Comparison of ENCODE assay signal across 8 cellular contexts in the genomic region with DNA sequence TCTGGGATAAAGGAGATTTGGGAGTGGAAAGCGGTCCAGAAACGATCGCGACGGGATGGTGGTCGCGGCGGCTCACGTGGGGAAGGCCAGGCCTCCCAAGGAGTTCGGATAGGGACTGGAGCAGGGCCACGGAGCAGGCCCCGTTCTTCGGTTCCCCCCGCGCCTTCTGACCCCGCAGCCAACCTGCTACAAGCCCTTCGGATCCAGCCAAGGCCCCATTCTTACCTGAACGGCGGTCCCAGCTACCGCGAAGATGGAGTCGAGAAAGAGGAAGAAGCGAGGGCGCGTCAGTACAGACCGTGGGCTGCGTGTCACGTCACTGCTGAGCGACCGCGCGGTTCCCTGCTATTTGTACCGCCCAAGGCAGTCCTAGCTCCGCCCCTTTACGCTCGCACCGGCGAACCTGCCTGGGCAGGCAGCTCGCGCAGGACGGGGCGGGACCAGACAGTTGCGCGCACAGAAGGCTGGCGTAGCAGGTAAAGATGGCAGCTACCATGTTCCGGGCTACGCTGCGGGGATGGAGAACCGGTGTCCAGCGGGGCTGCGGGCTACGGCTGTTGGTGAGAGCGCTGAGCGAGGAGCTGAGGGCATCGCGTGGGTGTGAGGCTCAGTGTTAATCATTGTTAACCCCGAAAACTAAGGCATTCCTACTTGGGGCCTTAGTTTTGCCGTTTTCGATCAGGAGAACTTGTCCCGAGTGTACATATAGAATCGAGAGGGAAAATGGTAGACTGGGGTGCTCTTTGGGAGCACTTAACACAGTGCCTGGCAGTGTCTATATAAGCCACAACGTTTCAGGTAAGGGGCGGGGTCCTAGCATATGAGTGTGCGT. TPM values are rescaled to one million over a fixed set of nuclear protein-coding genes. Genes with fewer than 3 reads are reported as not detected.
DNase-seq lines count a peak whose midpoint lies in the region; ATAC-seq lines count a peak whose summit lies in the region.

A gene (minus strand): TSS at position 270 of the 832 bp plus-strand sequence. CDS start 321 bp downstream, outside the sequence.
A gene (plus strand): TSS at position 457 of the 832 bp plus-strand sequence. CDS start 26 bp downstream, at position 483.

- H3K36me3 ChIP-seq in NT2/D1 (ENCODE audit: insufficient read depth, insufficient read length, low read length) = peaks cover 74% of the 10 kb centered on the region
- no peaks in the 10 kb centered on the region for H3K36me3 ChIP-seq in endocrine pancreas (ENCODE audit: control insufficient read depth, insufficient read depth, low read length)

- H3K9ac ChIP-seq in NT2/D1 (ENCODE audit: insufficient read length, low read depth) = peak within 1 kb of the TSS; percentile 98
- H3K9ac ChIP-seq in endocrine pancreas (ENCODE audit: control insufficient read depth, insufficient read depth, low read length) = peak within 1 kb of the TSS; percentile 100

- DNase-seq in COLO829 (ENCODE audit: low spot score) = peak; percentile 95
- peak in 75 of 76 experiments; percentile 52 to 99 (median 96) for DNase-seq in HUDEP-2 (lab: John Stamatoyannopoulos, UW; ENCODE audit: unreplicated experiment in 76 of 76)
- DNase-seq in NT2/D1 (ENCODE audit: low read depth, low spot score) = peak; percentile 100
- DNase-seq in activated CD8-positive, alpha-beta memory T cell treated with anti-CD3 and anti-CD28 coated beads, Interleukin-2, amount 10 ng/mL, durations not matched to agents 7 days and 5 days = peak; percentile 100
- peak; percentile 98 for DNase-seq in mesenteric fat pad (ENCODE audit: low spot score)
- DNase-seq in stimulated activated CD8-positive, alpha-beta memory T cell treated with anti-CD3 and anti-CD28 coated beads, Interleukin-15, amount 100 ng/mL, for 24 hours (ENCODE audit: low read depth) = peak; percentile 93

- H3K27me3 ChIP-seq in NT2/D1 (ENCODE audit: insufficient read depth, insufficient read length) = no peaks in the 10 kb centered on the region
- no peaks in the 10 kb centered on the region for H3K27me3 ChIP-seq in endocrine pancreas (ENCODE audit: control insufficient read depth, insufficient read depth, low read length)

- peak within 1 kb of the TSS; percentile 100 for H3K27ac Mint-ChIP-seq in activated CD8-positive, alpha-beta memory T cell treated with anti-CD3 and anti-CD28 coated beads, Interleukin-2, amount 10 ng/mL, durations not matched to agents 7 days and 5 days

- ATAC-seq in GM21367 (IDR thresholded peaks at IDR 0.05; ENCODE audit: unreplicated experiment) = peak; percentile 48
- peak; percentile 85 for ATAC-seq in activated CD8-positive, alpha-beta memory T cell treated with anti-CD3 and anti-CD28 coated beads, Interleukin-2, amount 10 ng/mL, durations not matched to agents 7 days and 5 days

- H3K4me1 ChIP-seq in NT2/D1 (ENCODE audit: insufficient read depth, insufficient read length) (peaks cover 11% of the 10 kb centered on the region), endocrine pancreas (ENCODE audit: control insufficient read depth, insufficient read depth, low read length) (no peaks in the 10 kb centered on the region)

- peaks cover 44% of the 10 kb centered on the region for H3K36me3 Mint-ChIP-seq in activated CD8-positive, alpha-beta memory T cell treated with anti-CD3 and anti-CD28 coated beads, Interleukin-2, amount 10 ng/mL, durations not matched to agents 7 days and 5 days

- no peaks in the 10 kb centered on the region for H3K27me3 Mint-ChIP-seq in activated CD8-positive, alpha-beta memory T cell treated with anti-CD3 and anti-CD28 coated beads, Interleukin-2, amount 10 ng/mL, durations not matched to agents 7 days and 5 days

- peaks cover 52% of the 10 kb centered on the region for H3K4me1 Mint-ChIP-seq in activated CD8-positive, alpha-beta memory T cell treated with anti-CD3 and anti-CD28 coated beads, Interleukin-2, amount 10 ng/mL, durations not matched to agents 7 days and 5 days

- no peaks in the 10 kb centered on the region for H3K9me3 Mint-ChIP-seq in activated CD8-positive, alpha-beta memory T cell treated with anti-CD3 and anti-CD28 coated beads, Interleukin-2, amount 10 ng/mL, durations not matched to agents 7 days and 5 days (ENCODE audit: low read depth)

- peak within 1 kb of the TSS; percentile 97 for H3K4me3 ChIP-seq in NT2/D1 (ENCODE audit: insufficient read length, low read depth)
- H3K4me3 ChIP-seq in endocrine pancreas (ENCODE audit: control insufficient read depth, insufficient read depth, low read length) = peak within 1 kb of the TSS; percentile 74

- H3K9me3 ChIP-seq in NT2/D1 (ENCODE audit: insufficient read depth, low read length) (no peaks in the 10 kb centered on the region), endocrine pancreas (ENCODE audit: control insufficient read depth, low read length) (no peaks in the 10 kb centered on the region)

- CTCF ChIA-PET in activated CD8-positive, alpha-beta memory T cell treated with anti-CD3 and anti-CD28 coated beads, Interleukin-2, amount 10 ng/mL, durations not matched to agents 7 days and 5 days (lab: Charles Lee) = interaction anchor here (0.7 to 5.6 kb wide), 21 partner anchors 10 to 312 kb away, joined by 3 to 59 read pairs (median 3); a partner anchor contains a TSS

- peak within 1 kb of the TSS; percentile 96 for H3K4me3 Mint-ChIP-seq in activated CD8-positive, alpha-beta memory T cell treated with anti-CD3 and anti-CD28 coated beads, Interleukin-2, amount 10 ng/mL, durations not matched to agents 7 days and 5 days

RNA-seq across cellular contexts. Expression of the first gene that starts in this region (rescaled TPM):
- total RNA-seq in activated CD8-positive, alpha-beta memory T cell treated with anti-CD3 and anti-CD28 coated beads, Interleukin-2, amount 10 ng/mL, durations not matched to agents 7 days and 5 days = 100 to 1,000 TPM; 899 to 972 TPM
- 617 TPM for total RNA-seq in mesenteric fat pad

RNA-seq across cellular contexts. Expression of the second gene that starts in this region (rescaled TPM):
- total RNA-seq in activated CD8-positive, alpha-beta memory T cell treated with anti-CD3 and anti-CD28 coated beads, Interleukin-2, amount 10 ng/mL, durations not matched to agents 7 days and 5 days = 10 to 100 TPM; 42.0 to 61.7 TPM
- 26.1 TPM for total RNA-seq in mesenteric fat pad

Comparison
In these comparisons a context has a peak if more than half of its experiments do, and no peak if none do; other contexts are left out.
1. Peak in every context shown above with its lines: DNase-seq, ATAC-seq and H3K4me3 ChIP-seq.